ENCODE assay signal across 8 cellular contexts in genomic region chr11:14518820-14519219, GRCh38. TPM values are rescaled to one million over a fixed set of nuclear protein-coding genes. Genes with fewer than 3 reads are reported as not detected.
DNase-seq lines count a peak whose midpoint lies in the region; ATAC-seq and TF ChIP-seq lines count a peak whose summit lies in the region.

No MANE protein-coding gene starts in this region.

- no peaks in the 10 kb centered on the region for H3K27me3 Mint-ChIP-seq in Calu3 (ENCODE audit: unreplicated experiment)

- H3K9me3 Mint-ChIP-seq in Calu3 (ENCODE audit: low read depth, unreplicated experiment): no peaks in the 10 kb centered on the region

- H3K27ac ChIP-seq in ovary: no peak overlapping the region

- TF ChIP-seq POLR2A in ovary (IDR thresholded peaks at IDR 0.05): no peak

- no peaks in the 10 kb centered on the region for H3K4me1 ChIP-seq in ovary (ENCODE audit: insufficient read depth)

- CTCF ChIA-PET in Calu3 (lab: Charles Lee): no interaction called here

- no peak for TF ChIP-seq EP300 in ovary (IDR thresholded peaks at IDR 0.05)

- H3K9me3 ChIP-seq in ovary: no peaks in the 10 kb centered on the region

- no TSS peak for BruUV-seq in Calu3 (replicated peaks; lab: Mats Ljungman, UMichigan)

- intact Hi-C loops in Calu3 (cut with micrococcal nuclease; ENCODE audit: unreplicated experiment) (loop anchor here (5.0 kb wide), 1 partner anchor 52 kb away; no protein-coding TSS in a partner anchor), ovary (cut with DNase I) (no loop called here)

- DNase-seq in Calu3 (no peak), OCI-M1 (lab: John Stamatoyannopoulos, UW) (peak; percentile 33), epithelial cell of esophagus (ENCODE audit: low read depth) (no peak), ovary (no peak), COLO829 (ENCODE audit: low spot score) (no peak), omental fat pad (ENCODE audit: low spot score) (no peak)

- TF ChIP-seq CTCF in Calu3 (IDR thresholded peaks at IDR 0.05; ENCODE audit: unreplicated experiment) (no peak), epithelial cell of esophagus (IDR thresholded peaks at IDR 0.05; ENCODE audit: insufficient read depth, low read depth, low read length, missing control alignments) (no peak), ovary (IDR thresholded peaks at IDR 0.05) (no peak), omental fat pad (IDR thresholded peaks at IDR 0.05) (no peak)

- H3K4me3 ChIP-seq in epithelial cell of esophagus (ENCODE audit: low read length): peak overlapping the region; percentile 97
- peak overlapping the region; percentile 95 for H3K4me3 ChIP-seq in ovary

- 78 to 81% (median 80%) methylated on average over 3 of the region's 3 CpGs for WGBS in ovary, 3 donors

- ATAC-seq in GM19035 (IDR thresholded peaks at IDR 0.05; ENCODE audit: unreplicated experiment) (no peak), GM21619 (IDR thresholded peaks at IDR 0.05; ENCODE audit: unreplicated experiment) (no peak), omental fat pad (ENCODE audit: low FRiP score) (no peak)

- H3K36me3 Mint-ChIP-seq in Calu3 (ENCODE audit: insufficient read depth, unreplicated experiment): peaks cover 52% of the 10 kb centered on the region

- H3K36me3 ChIP-seq in ovary: no peaks in the 10 kb centered on the region

- H3K4me1 Mint-ChIP-seq in Calu3 (ENCODE audit: low read depth, unreplicated experiment): peaks cover 16% of the 10 kb centered on the region

- H3K27me3 ChIP-seq in ovary: no peaks in the 10 kb centered on the region

- peak overlapping the region; percentile 85 for H3K4me3 Mint-ChIP-seq in Calu3 (ENCODE audit: low read depth, unreplicated experiment)

- peak overlapping the region; percentile 93 for H3K27ac Mint-ChIP-seq in Calu3 (ENCODE audit: unreplicated experiment)

RNA-seq across cellular contexts. Expression of gene PSMA1, which starts 1.4 kb away (rescaled TPM):
- 187 and 205 TPM in 2 replicates for total RNA-seq in Calu3 (2022)
- 100 to 1,000 TPM in 3 of 7 donors, 10 to 100 TPM in 4; 67.1 to 112 (median 96.3) TPM for total RNA-seq in ovary
- polyA plus RNA-seq in ovary: 100 to 1,000 TPM in 1 of 2 donors, 10 to 100 TPM in 1; 94.0 to 134 TPM
- total RNA-seq in omental fat pad: 100 to 1,000 TPM; 109 to 165 (median 133) TPM

RNA-seq across cellular contexts. Expression of gene COPB1, which starts 19.2 kb away (rescaled TPM):
- total RNA-seq in Calu3 (2022) (92.1 and 95.5 TPM in 2 replicates), ovary (10 to 100 TPM; 64.2 to 81.5 (median 74.0) TPM), omental fat pad (100 to 1,000 TPM; 102 to 126 (median 112) TPM)
- polyA plus RNA-seq in ovary: 10 to 100 TPM; 43.7 to 57.9 TPM
